2 cellular contexts compared by ENCODE assay signal in genomic region chr14:42855159-42855558, GRCh38.
TF ChIP-seq lines count a peak whose summit lies in the region.

No MANE protein-coding gene starts in this region.

TF ChIP-seq in K562, 482 proteins besides CTCF, POLR2A, EP300 and RAD21:
- TF ChIP-seq ZNF316 (IDR thresholded peaks at IDR 0.05) (0 out of 2 replicates have a peak, but pooled peaks have one; percentile 6), ZNF551 (CRISPR knock-in tag; IDR thresholded peaks at IDR 0.05) (no peak)

TF ChIP-seq in HepG2, 621 proteins besides CTCF, POLR2A, EP300 and RAD21:
- TF ChIP-seq PAWR (CRISPR knock-in tag; IDR thresholded peaks at IDR 0.05; ENCODE audit: borderline replicate concordance), result no peak
- TF ChIP-seq MAFF (IDR thresholded peaks at IDR 0.05; ENCODE audit: low read depth, low read length), result peak; percentile 89
- peak; percentile 84 to 95 for TF ChIP-seq MAFK (conservative IDR thresholded peaks at IDR 0.05 in 1 of 2, IDR thresholded peaks at IDR 0.05 in 1 of 2; ENCODE audit: low read length in 2 of 2)
- no peak for TF ChIP-seq FOXK2 (IDR thresholded peaks at IDR 0.05)
